In the genomic region with DNA sequence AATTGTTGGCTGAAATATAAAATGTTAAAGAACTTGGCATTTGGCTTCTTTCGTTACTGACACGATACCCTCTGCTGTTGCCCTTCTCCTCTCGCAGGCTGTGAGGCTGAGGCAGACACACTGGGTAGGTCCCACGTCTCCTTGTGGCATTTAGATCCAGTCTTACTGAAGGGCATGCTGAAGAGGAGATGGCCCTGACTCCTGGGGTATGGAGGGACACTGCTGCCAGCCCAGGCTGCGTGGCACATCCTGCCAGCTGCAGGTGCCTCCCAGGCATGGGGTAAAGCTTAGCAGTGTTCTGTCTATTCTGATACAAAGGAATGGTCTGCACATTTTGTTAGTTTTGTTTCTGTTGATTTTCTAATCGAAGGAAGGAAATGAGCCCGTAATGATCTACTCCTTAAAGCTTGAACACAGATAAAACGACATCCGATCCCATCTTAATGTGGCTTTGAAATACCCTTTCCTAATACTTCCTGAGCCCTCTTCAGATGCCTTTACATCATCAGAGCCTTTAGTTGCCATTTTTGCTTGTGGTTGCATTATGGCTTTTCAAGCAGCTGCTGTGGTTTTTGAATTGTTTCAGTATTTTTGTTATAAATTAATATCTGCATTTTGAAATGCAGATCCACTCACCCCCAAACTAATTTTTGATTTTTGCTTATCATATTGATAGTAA, we compare ENCODE assay signal across 11 cellular contexts.
A peak's percentile ranks its signal among the peaks of the same experiment; 100 is the strongest.
DNase-seq lines count a peak whose midpoint lies in the region; ATAC-seq and TF ChIP-seq lines count a peak whose summit lies in the region.
"Had no signal": no experiment of that assay in that cellular context is flagged by ENCODE, and none has a peak within 500 bp of the region (broad histone marks: within the 10 kb centered on the region; RNA-seq: fewer than 3 reads in every experiment).

No MANE protein-coding gene starts in this region.

- no peaks in the 10 kb centered on the region for H3K9me3 Mint-ChIP-seq in WTC11
- H3K9me3 Mint-ChIP-seq in immature natural killer cell = no peaks in the 10 kb centered on the region
- H3K9me3 Mint-ChIP-seq: naive B cell had no signal

- H3K4me3 Mint-ChIP-seq in WTC11 (no peak overlapping the region), immature natural killer cell (peak overlapping the region in 2 of 5 donors; percentile 2 to 18)
- H3K4me3 Mint-ChIP-seq: naive B cell had no signal

- peak overlapping the region; percentile 67; the same call in 1 of the 2 replicates for H3K9ac ChIP-seq in BLaER1

- peaks cover 76% of the 10 kb centered on the region for H3K4me1 ChIP-seq in BLaER1

- H3K36me3 ChIP-seq in BLaER1 = peaks cover 57% of the 10 kb centered on the region

- peaks cover 96% of the 10 kb centered on the region for H4K20me1 ChIP-seq in BLaER1

- H3K27ac Mint-ChIP-seq in WTC11 (peak overlapping the region; percentile 61; the same call in 1 of the 2 replicates), immature natural killer cell (peak overlapping the region; percentile 0 to 73 (median 56))

- no peak for TF ChIP-seq CTCF in WTC11 (IDR thresholded peaks at IDR 0.05)

- H3K4me2 ChIP-seq in BLaER1 = peak overlapping the region; percentile 98
- H3K4me2 ChIP-seq: smooth muscle cell had no signal

- ATAC-seq in WTC11 (no peak), HG03439 (IDR thresholded peaks at IDR 0.05; ENCODE audit: unreplicated experiment) (no peak), HG03108 (IDR thresholded peaks at IDR 0.05; ENCODE audit: unreplicated experiment) (no peak)

- H3K4me1 Mint-ChIP-seq in WTC11 (peaks cover 3% of the 10 kb centered on the region; the same call in 1 of the 2 replicates), immature natural killer cell (peaks cover 48 to 81% of the 10 kb centered on the region in 2 donors)

- H3K27ac ChIP-seq in BLaER1 = peak overlapping the region; percentile 75

- CTCF ChIA-PET in WTC11 (lab: Charles Lee) = interaction anchor here (0.5 kb wide), 1 partner anchor 100 kb away, joined by 3 read pairs; no protein-coding TSS in a partner anchor

- POLR2A ChIA-PET in WTC11 (lab: Charles Lee) = no interaction called here

- peak overlapping the region; percentile 47 for H3K4me3 ChIP-seq in BLaER1
- H3K4me3 ChIP-seq: smooth muscle cell had no signal

- DNase-seq in GF-D8 (lab: John Stamatoyannopoulos, UW) (peak; percentile 39), WTC11 (ENCODE audit: low spot score) (no peak), immature natural killer cell (no peak), GM19238 (ENCODE audit: insufficient read length, low spot score) (no peak), inferior parietal cortex (ENCODE audit: extremely low spot score) (no peak)
- DNase-seq: naive B cell, NCI-H446 had no signal

- peaks cover 16% of the 10 kb centered on the region for H3K36me3 Mint-ChIP-seq in WTC11
- peaks cover 0 to 15% (median 15%) of the 10 kb centered on the region in 3 donors for H3K36me3 Mint-ChIP-seq in immature natural killer cell

- H3K27me3 Mint-ChIP-seq in WTC11 (ENCODE audit: low read depth) (no peaks in the 10 kb centered on the region), immature natural killer cell (ENCODE audit: low read depth in 3 of 3) (peaks cover 0 to 4% (median 3%) of the 10 kb centered on the region in 3 donors)
- H3K27me3 Mint-ChIP-seq: naive B cell had no signal

- no peaks in the 10 kb centered on the region for H3K9me3 ChIP-seq in BLaER1

- H3K27me3 ChIP-seq in BLaER1 = no peaks in the 10 kb centered on the region

TF ChIP-seq in WTC11, 78 proteins besides CTCF, POLR2A, EP300 and RAD21:
- TF ChIP-seq RORB (CRISPR knock-in tag; IDR thresholded peaks at IDR 0.05) (no peak), IRF2 (CRISPR knock-in tag; IDR thresholded peaks at IDR 0.05; ENCODE audit: borderline replicate concordance, low read depth) (no peak), HMGXB4 (CRISPR knock-in tag; IDR thresholded peaks at IDR 0.05) (no peak), GRHL2 (CRISPR knock-in tag; IDR thresholded peaks at IDR 0.05; ENCODE audit: insufficient replicate concordance, severe bottlenecking) (no peak), ZNF138 (CRISPR knock-in tag; conservative IDR thresholded peaks at IDR 0.05) (no peak), FOXK1 (CRISPR knock-in tag; IDR thresholded peaks at IDR 0.05) (no peak), ZNF219 (CRISPR knock-in tag; IDR thresholded peaks at IDR 0.05; ENCODE audit: borderline replicate concordance) (no peak), EMX1 (CRISPR knock-in tag; IDR thresholded peaks at IDR 0.05) (no peak), CREB1 (CRISPR knock-in tag; IDR thresholded peaks at IDR 0.05) (no peak), AR (CRISPR knock-in tag; IDR thresholded peaks at IDR 0.05) (no peak), ZMAT4 (CRISPR knock-in tag; IDR thresholded peaks at IDR 0.05) (no peak), FOXJ3 (CRISPR knock-in tag; IDR thresholded peaks at IDR 0.05; ENCODE audit: borderline replicate concordance) (no peak), FOXP1 (CRISPR knock-in tag; IDR thresholded peaks at IDR 0.05; ENCODE audit: borderline replicate concordance) (no peak), GTF2I (CRISPR knock-in tag; conservative IDR thresholded peaks at IDR 0.05) (no peak), TEAD1 (CRISPR knock-in tag; IDR thresholded peaks at IDR 0.05) (no peak), NFYB (CRISPR knock-in tag; conservative IDR thresholded peaks at IDR 0.05; ENCODE audit: low read depth) (no peak)
